In the genomic region with DNA sequence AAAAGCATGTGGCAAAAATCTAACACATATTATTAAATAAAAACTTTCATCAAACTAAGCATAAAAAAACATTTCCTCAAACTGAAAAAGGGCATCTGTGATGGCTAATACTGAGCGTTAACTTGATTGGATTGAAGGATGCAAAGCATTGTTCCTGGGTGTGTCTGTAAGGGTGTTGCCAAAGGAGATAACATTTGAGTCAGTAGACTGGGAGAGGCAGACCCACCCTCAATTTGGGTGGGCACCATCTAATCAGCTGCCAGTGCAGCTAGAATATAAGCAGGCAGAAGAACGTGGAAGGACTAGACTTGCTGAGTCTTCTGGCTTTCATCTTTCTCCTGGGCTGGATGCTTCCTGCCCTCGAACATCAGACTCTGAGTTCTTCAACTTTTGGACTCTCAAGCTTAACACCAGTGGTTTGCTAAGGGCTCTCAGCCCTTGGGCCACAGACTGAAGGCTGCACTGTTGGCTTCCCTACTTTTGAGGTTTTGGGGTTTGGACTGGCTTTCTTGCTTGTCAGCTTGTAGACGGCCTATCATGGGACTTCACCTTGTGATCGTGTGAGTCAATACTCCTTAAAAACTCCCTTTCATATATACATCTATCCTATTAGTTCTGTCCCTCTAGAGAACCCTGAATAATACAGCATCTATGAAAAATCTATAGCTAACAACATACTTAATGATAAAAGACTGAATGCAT, we compare ENCODE assay signal across 24 cellular contexts. TPM values are rescaled to one million over a fixed set of nuclear protein-coding genes. Genes with fewer than 3 reads are reported as not detected.
DNase-seq lines count a peak whose midpoint lies in the region; ATAC-seq and TF ChIP-seq lines count a peak whose summit lies in the region.
"Had no signal": no experiment of that assay in that cellular context is flagged by ENCODE, and none has a peak within 500 bp of the region (broad histone marks: within the 10 kb centered on the region; RNA-seq: fewer than 3 reads in every experiment).

No MANE protein-coding gene starts in this region.

- H3K36me3 ChIP-seq in DND-41 (ENCODE audit: insufficient read depth, low read length) (no peaks in the 10 kb centered on the region), Karpas-422 (ENCODE audit: insufficient read depth, low read length) (no peaks in the 10 kb centered on the region), OCI-LY7 (ENCODE audit: insufficient read depth, low read length) (no peaks in the 10 kb centered on the region)
- H3K36me3 ChIP-seq: BLaER1 treated with 17β-estradiol and CSF1 and Interleukin-3, amounts not matched to agents 10 nM and 100 nM had no signal

- no peaks in the 10 kb centered on the region for H3K27me3 ChIP-seq in DND-41 (ENCODE audit: insufficient read depth, low read length, poor library complexity)
- no peaks in the 10 kb centered on the region for H3K27me3 ChIP-seq in Karpas-422 (ENCODE audit: low read length)
- H3K27me3 ChIP-seq: BLaER1 treated with 17β-estradiol and CSF1 and Interleukin-3, amounts not matched to agents 10 nM and 100 nM had no signal

- POLR2A ChIA-PET in OCI-LY7 (lab: Charles Lee) = interaction anchor here (1.1 kb wide), 1 partner anchor 8 kb away, joined by 3 read pairs; no protein-coding TSS in a partner anchor

- H3K79me2 ChIP-seq in DND-41 (ENCODE audit: insufficient read depth, low read length) (no peaks in the 10 kb centered on the region), Karpas-422 (ENCODE audit: low read length) (no peaks in the 10 kb centered on the region), OCI-LY7 (ENCODE audit: insufficient read depth, low read depth, low read length) (no peaks in the 10 kb centered on the region)

- TF ChIP-seq CTCF in DND-41 (IDR thresholded peaks at IDR 0.05; ENCODE audit: borderline replicate concordance, extremely low read depth, low read length, poor library complexity, severe bottlenecking) (no peak), OCI-LY7 (conservative IDR thresholded peaks at IDR 0.05; ENCODE audit: low read length) (no peak)

- CTCF ChIA-PET in OCI-LY7 (lab: Charles Lee; ENCODE audit: unreplicated experiment) = interaction anchor here (0.6 kb wide), 1 partner anchor 14 kb away, joined by 5 read pairs; no protein-coding TSS in a partner anchor

- no peak overlapping the region for H3K4me3 ChIP-seq in DND-41 (ENCODE audit: low read depth in 1 of 2, low read length in 2 of 2)
- H3K4me3 ChIP-seq in Karpas-422 (ENCODE audit: low read length) = no peak overlapping the region
- no peak overlapping the region for H3K4me3 ChIP-seq in OCI-LY7 (ENCODE audit: low read depth, low read length, poor library complexity, severe bottlenecking)
- H3K4me3 ChIP-seq: A549; BLaER1 treated with 17β-estradiol and CSF1 and Interleukin-3, amounts not matched to agents 10 nM and 100 nM; GM12878 had no signal

- H3K27ac ChIP-seq in DND-41 (ENCODE audit: low read length) (no peak overlapping the region), Karpas-422 (ENCODE audit: low read length) (no peak overlapping the region), OCI-LY7 (ENCODE audit: low read depth, low read length, poor library complexity, severe bottlenecking) (no peak overlapping the region)
- H3K27ac ChIP-seq: 22Rv1; A549; BLaER1 treated with 17β-estradiol and CSF1 and Interleukin-3, amounts not matched to agents 10 nM and 100 nM; C4-2B had no signal

- no peak for DNase-seq in DND-41
- DNase-seq in Karpas-422 = no peak
- DNase-seq in OCI-LY7 (ENCODE audit: low spot score) = no peak
- DNase-seq in foreskin melanocyte = peak; percentile 75
- no peak for DNase-seq in stimulated activated CD4-positive, alpha-beta T cell treated with anti-CD3 and anti-CD28 coated beads, Interleukin-4, amount 100 ng/mL, for 4 hours
- DNase-seq in NCI-H2029 (lab: John Stamatoyannopoulos, UW) = no peak
- no peak for DNase-seq in activated CD4-positive, alpha-beta T cell treated with anti-CD3 and anti-CD28 coated beads, Interleukin-2, amount 50 U/mL, for 4 hours
- DNase-seq in cerebellar nuclear complex (lab: John Stamatoyannopoulos, UW) = no peak
- DNase-seq: AML-193; Caco-2; CD4-positive, alpha-beta T cell; CD8-positive, alpha-beta T cell; DMS 273 treated with DMSO at 0.1 percent for 48 hours; DMS153; DMS53; DMS79; GF-D8 had no signal

- H3K4me2 ChIP-seq in DND-41 (ENCODE audit: insufficient read depth, low read length) = no peak overlapping the region
- H3K4me2 ChIP-seq in Karpas-422 (ENCODE audit: low read depth, low read length, poor library complexity, severe bottlenecking) = no peak overlapping the region
- H3K4me2 ChIP-seq in OCI-LY7 (ENCODE audit: low read length) = no peak overlapping the region
- H3K4me2 ChIP-seq: A549; BLaER1 treated with 17β-estradiol and CSF1 and Interleukin-3, amounts not matched to agents 10 nM and 100 nM had no signal

- BruUV-seq in OCI-LY7 (replicated peaks; lab: Mats Ljungman, UMichigan) = no TSS peak

- no peaks in the 10 kb centered on the region for H3K4me1 ChIP-seq in DND-41 (ENCODE audit: insufficient read depth, low read length)
- H3K4me1 ChIP-seq in Karpas-422 (ENCODE audit: low read length) = no peaks in the 10 kb centered on the region
- H3K4me1 ChIP-seq in OCI-LY7 (ENCODE audit: insufficient read depth, low read length, poor library complexity, severe bottlenecking) = no peaks in the 10 kb centered on the region
- H3K4me1 ChIP-seq: A549, Caco-2 had no signal

- H3K9me3 ChIP-seq in DND-41 (ENCODE audit: insufficient read depth, low read length, severe bottlenecking) (no peaks in the 10 kb centered on the region), Karpas-422 (ENCODE audit: low read length) (no peaks in the 10 kb centered on the region), OCI-LY7 (ENCODE audit: low read length) (peaks cover 9% of the 10 kb centered on the region)
- H3K9me3 ChIP-seq: Caco-2 had no signal

- H3K9ac ChIP-seq in DND-41 (ENCODE audit: low read depth, low read length) (no peak overlapping the region), Karpas-422 (ENCODE audit: low read length) (no peak overlapping the region)
- H3K9ac ChIP-seq: BLaER1 treated with 17β-estradiol and CSF1 and Interleukin-3, amounts not matched to agents 10 nM and 100 nM had no signal

- intact Hi-C loops in OCI-LY7 (cut with micrococcal nuclease; ENCODE audit: unreplicated experiment) = no loop called here

- H2AFZ ChIP-seq in DND-41 (ENCODE audit: low read depth, low read length) (0 out of 2 replicates have a peak overlapping the region, but pooled peaks have one; percentile 25), Karpas-422 (ENCODE audit: low read length) (peak overlapping the region; percentile 2; the same call in 1 of the 2 replicates), OCI-LY7 (ENCODE audit: low read length) (0 out of 2 replicates have a peak overlapping the region, but pooled peaks have one; percentile 26)

- H4K20me1 ChIP-seq in DND-41 (ENCODE audit: insufficient read depth, low read length) (no peaks in the 10 kb centered on the region), Karpas-422 (ENCODE audit: insufficient read depth, low read depth, low read length) (no peaks in the 10 kb centered on the region), OCI-LY7 (ENCODE audit: insufficient read depth, low read length) (no peaks in the 10 kb centered on the region)
- H4K20me1 ChIP-seq: BLaER1 treated with 17β-estradiol and CSF1 and Interleukin-3, amounts not matched to agents 10 nM and 100 nM had no signal

- no peaks in the 10 kb centered on the region for H3K9me2 ChIP-seq in Karpas-422 (replicated peaks; ENCODE audit: insufficient read depth, low read length)
- H3K9me2 ChIP-seq in OCI-LY7 (ENCODE audit: insufficient read depth, low read length) = no peaks in the 10 kb centered on the region

- no peak for ATAC-seq in DND-41 (ENCODE audit: insufficient read depth, low read depth)
- ATAC-seq: A549; CD8-positive, alpha-beta T cell; GM12878 had no signal

RNA-seq across cellular contexts. Expression of gene DAZL, which starts 45.4 kb away (rescaled TPM):
- total RNA-seq in Karpas-422 (2014; rRNA removed; shearing (Covaris generic); ENCODE audit: low replicate concordance) = not detected in 2 replicates
- not detected in 2 replicates for total RNA-seq in OCI-LY7 (2014; rRNA removed; shearing (Covaris generic))
- total RNA-seq in OCI-LY7 (2022) = not detected in 2 replicates
- total RNA-seq: A172; B cell; Caco-2; CD4-positive, alpha-beta T cell; CD8-positive, alpha-beta T cell had no signal

RNA-seq across cellular contexts. Expression of gene RFTN1, which starts 46.3 kb away (rescaled TPM):
- 291 and 375 TPM in 2 replicates for total RNA-seq in Karpas-422 (2014; rRNA removed; shearing (Covaris generic); ENCODE audit: low replicate concordance)
- total RNA-seq in OCI-LY7 (2014; rRNA removed; shearing (Covaris generic)) = 76.6 and 81.8 TPM in 2 replicates
- 138 and 152 TPM in 2 replicates for total RNA-seq in OCI-LY7 (2022)
